ENCODE assay signal across 24 cellular contexts in the genomic region with DNA sequence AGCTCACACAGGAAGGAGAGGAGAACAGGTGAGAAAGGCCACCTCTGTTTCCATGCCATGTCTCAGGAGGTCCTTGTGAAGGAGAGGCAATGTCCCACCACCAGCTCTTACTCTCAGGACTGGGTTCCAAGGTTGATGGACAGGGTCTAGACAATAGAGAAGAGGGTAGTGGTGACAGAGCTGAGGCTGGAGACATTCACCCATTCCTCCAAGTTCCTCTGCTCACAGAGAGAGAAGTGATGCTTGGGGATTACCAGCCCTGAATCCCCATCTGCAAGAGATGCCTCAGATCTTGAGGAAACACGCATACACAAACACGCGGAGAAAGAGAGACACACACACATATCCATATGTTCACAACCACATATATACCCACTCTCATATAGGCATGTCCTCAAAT.
"Had no signal": no experiment of that assay in that cellular context is flagged by ENCODE, and none has a peak within 500 bp of the region (broad histone marks: within the 10 kb centered on the region; RNA-seq: fewer than 3 reads in every experiment).

No MANE protein-coding gene starts in this region.

- H3K27ac Mint-ChIP-seq: activated CD4-positive, alpha-beta memory T cell treated with anti-CD3 and anti-CD28 coated beads, Interleukin-2, amount 10 ng/mL, durations not matched to agents 7 days and 5 days; activated CD4-positive, alpha-beta T cell treated with anti-CD3 and anti-CD28 coated beads, Interleukin-2, amount 10 ng/mL, durations not matched to agents 7 days and 5 days; activated naive CD4-positive, alpha-beta T cell treated with anti-CD3 and anti-CD28 coated beads for 36 hours; activated naive CD4-positive, alpha-beta T cell treated with anti-CD3 and anti-CD28 coated beads, Interleukin-2, amount 50 U/mL, for 72 hours; activated naive CD8-positive, alpha-beta T cell treated with anti-CD3 and anti-CD28 coated beads, Interleukin-2, amount 10 ng/mL, durations not matched to agents 7 days and 5 days; activated T-helper 1 cell treated with anti-CD3 and anti-CD28 coated beads, Interleukin-12 subunit alpha, Interleukin-12 subunit beta, Interleukin-2, Interleukin-4 antibody, amounts not matched to agents 30 ng/mL and 10 ng/mL and 1 ng/mL, durations not matched to agents 14 hours and 24 hours and 36 hours; activated T-helper 2 cell treated with anti-CD3 and anti-CD28 coated beads, Interferon-gamma antibody, Interleukin-2, Interleukin-4, amounts not matched to agents 10 μg/mL and 5 μg/mL and 100 μg/mL, durations not matched to agents 14 hours and 24 hours and 36 hours had no signal

- H3K4me3 Mint-ChIP-seq: activated CD4-positive, alpha-beta memory T cell treated with anti-CD3 and anti-CD28 coated beads, Interleukin-2, amount 10 ng/mL, durations not matched to agents 7 days and 5 days; activated CD4-positive, alpha-beta T cell treated with anti-CD3 and anti-CD28 coated beads, Interleukin-2, amount 10 ng/mL, durations not matched to agents 7 days and 5 days; activated naive CD4-positive, alpha-beta T cell treated with anti-CD3 and anti-CD28 coated beads for 36 hours; activated naive CD8-positive, alpha-beta T cell treated with anti-CD3 and anti-CD28 coated beads, Interleukin-2, amount 10 ng/mL, durations not matched to agents 7 days and 5 days; activated T-helper 1 cell treated with anti-CD3 and anti-CD28 coated beads, Interleukin-12 subunit alpha, Interleukin-12 subunit beta, Interleukin-2, Interleukin-4 antibody, amounts not matched to agents 30 ng/mL and 10 ng/mL and 1 ng/mL, durations not matched to agents 14 hours and 24 hours and 36 hours had no signal

- H3K27me3 Mint-ChIP-seq: activated CD4-positive, alpha-beta T cell treated with anti-CD3 and anti-CD28 coated beads, Interleukin-2, amount 10 ng/mL, durations not matched to agents 7 days and 5 days had no signal

- H3K36me3 ChIP-seq: brain microvascular endothelial cell, esophagus squamous epithelium, gastroesophageal sphincter, heart right ventricle had no signal

- DNase-seq: activated CD4-positive, alpha-beta memory T cell treated with anti-CD3 and anti-CD28 coated beads, Interleukin-2, amount 10 ng/mL, durations not matched to agents 7 days and 5 days; activated CD4-positive, alpha-beta T cell treated with anti-CD3 and anti-CD28 coated beads for 1 hour; activated CD4-positive, alpha-beta T cell treated with anti-CD3 and anti-CD28 coated beads for 4 hours; activated CD4-positive, alpha-beta T cell treated with anti-CD3 and anti-CD28 coated beads, Interleukin-2, amount 10 ng/mL, durations not matched to agents 7 days and 5 days; activated CD4-positive, alpha-beta T cell treated with anti-CD3 and anti-CD28 coated beads, Interleukin-2, amount 50 U/mL, for 4 hours; activated CD8-positive, alpha-beta memory T cell treated with anti-CD3 and anti-CD28 coated beads, Interleukin-2, amount 50 U/mL, for 4 hours; activated effector memory CD4-positive, alpha-beta T cell treated with anti-CD3 and anti-CD28 coated beads, Interleukin-2, amount 50 U/mL, for 16 hours; activated naive CD4-positive, alpha-beta T cell treated with anti-CD3 and anti-CD28 coated beads for 36 hours; activated naive CD8-positive, alpha-beta T cell treated with anti-CD3 and anti-CD28 coated beads, Interleukin-2, amount 10 ng/mL, durations not matched to agents 7 days and 5 days; activated T-cell treated with anti-CD3 and anti-CD28 coated beads, Interleukin-2, amount 50 U/mL, for 1 hour; activated T-cell treated with anti-CD3 and anti-CD28 coated beads, Interleukin-2, amount 50 U/mL, for 48 hours; brain microvascular endothelial cell; caudate nucleus; cortex of kidney; effector CD8-positive, alpha-beta T cell; esophagus squamous epithelium; foreskin melanocyte; heart right ventricle; T-helper 2 cell had no signal

- ATAC-seq: activated naive CD4-positive, alpha-beta T cell treated with anti-CD3 and anti-CD28 coated beads, Interleukin-2, amount 50 U/mL, for 72 hours; gastroesophageal sphincter; heart right ventricle had no signal

- H3K4me3 ChIP-seq: esophagus squamous epithelium, gastroesophageal sphincter, heart right ventricle had no signal

- H3K27ac ChIP-seq: brain microvascular endothelial cell, epithelial cell of prostate, esophagus squamous epithelium, gastroesophageal sphincter, heart right ventricle had no signal

- H3K4me1 Mint-ChIP-seq: activated CD4-positive, alpha-beta memory T cell treated with anti-CD3 and anti-CD28 coated beads, Interleukin-2, amount 10 ng/mL, durations not matched to agents 7 days and 5 days; activated CD4-positive, alpha-beta T cell treated with anti-CD3 and anti-CD28 coated beads, Interleukin-2, amount 10 ng/mL, durations not matched to agents 7 days and 5 days had no signal

- H3K4me1 ChIP-seq: esophagus squamous epithelium, gastroesophageal sphincter had no signal

- H3K27me3 ChIP-seq: brain microvascular endothelial cell had no signal
